ENCODE assay signal across 26 cellular contexts in genomic region chr9:130977811-130978221, GRCh38. TPM values are rescaled to one million over a fixed set of nuclear protein-coding genes. Genes with fewer than 3 reads are reported as not detected.
"Had no signal": no experiment of that assay in that cellular context is flagged by ENCODE, and none has a peak within 500 bp of the region (broad histone marks: within the 10 kb centered on the region; RNA-seq: fewer than 3 reads in every experiment).

No MANE protein-coding gene starts in this region.

- H3K9me3 ChIP-seq: lower lobe of right lung, psoas muscle, sigmoid colon, thoracic aorta, transverse colon had no signal

- ATAC-seq: left lobe of liver; lower lobe of right lung; natural killer cell; psoas muscle; stimulated activated naive B cell treated with anti-CD40 and anti-IgM and Interleukin-4, amounts not matched to agents 10 μg/mL and 1 μg/mL and 100 μg/mL, for 72 hours; stimulated activated naive CD8-positive, alpha-beta T cell treated with anti-CD3 and anti-CD28 coated beads, Interleukin-15, amount 100 ng/mL, for 72 hours had no signal

- H3K9me3 Mint-ChIP-seq: memory B cell; mesothelial cell of epicardium; natural killer cell; neural crest cell; stimulated activated naive B cell treated with anti-CD40 and anti-IgM and Interleukin-4, amounts not matched to agents 10 μg/mL and 1 μg/mL and 100 μg/mL, for 72 hours; stimulated activated naive CD8-positive, alpha-beta T cell treated with anti-CD3 and anti-CD28 coated beads, Interleukin-15, amount 100 ng/mL, for 72 hours had no signal

- H3K36me3 ChIP-seq: lower lobe of right lung, sigmoid colon, thoracic aorta, transverse colon had no signal

- H3K4me3 ChIP-seq: dorsolateral prefrontal cortex, lower lobe of right lung, psoas muscle, sigmoid colon, skin epidermis, thoracic aorta, transverse colon had no signal

- H3K4me3 Mint-ChIP-seq: memory B cell; mesothelial cell of epicardium; natural killer cell; neural crest cell; stimulated activated naive B cell treated with anti-CD40 and anti-IgM and Interleukin-4, amounts not matched to agents 10 μg/mL and 1 μg/mL and 100 μg/mL, for 72 hours; stimulated activated naive CD8-positive, alpha-beta T cell treated with anti-CD3 and anti-CD28 coated beads, Interleukin-15, amount 100 ng/mL, for 72 hours had no signal

- H3K27ac Mint-ChIP-seq: memory B cell; mesothelial cell of epicardium; natural killer cell; stimulated activated naive B cell treated with anti-CD40 and anti-IgM and Interleukin-4, amounts not matched to agents 10 μg/mL and 1 μg/mL and 100 μg/mL, for 72 hours; stimulated activated naive CD8-positive, alpha-beta T cell treated with anti-CD3 and anti-CD28 coated beads, Interleukin-15, amount 100 ng/mL, for 72 hours had no signal

- H3K4me1 ChIP-seq: lower lobe of right lung, psoas muscle, sigmoid colon, transverse colon had no signal

- DNase-seq: cortex of kidney; dorsolateral prefrontal cortex; effector CD8-positive, alpha-beta T cell; foreskin melanocyte; head of caudate nucleus; hypothalamus; kidney glomerular epithelial cell; lower lobe of right lung; natural killer cell; occipital lobe; psoas muscle; retina; sigmoid colon; stimulated activated CD4-positive, alpha-beta T cell treated with anti-CD3 and anti-CD28 coated beads, Interleukin-2, amount 100 ng/mL, for 24 hours; stimulated activated CD4-positive, alpha-beta T cell treated with anti-CD3 and anti-CD28 coated beads, Interleukin-4, amount 100 ng/mL, for 4 hours; stimulated activated naive B cell treated with anti-CD40 and anti-IgM and Interleukin-4, amounts not matched to agents 10 μg/mL and 1 μg/mL and 100 μg/mL, for 72 hours; stimulated activated naive CD8-positive, alpha-beta T cell treated with anti-CD3 and anti-CD28 coated beads, Interleukin-15, amount 100 ng/mL, for 72 hours; transverse colon had no signal

- H3K4me1 Mint-ChIP-seq: memory B cell; mesothelial cell of epicardium; natural killer cell; stimulated activated naive B cell treated with anti-CD40 and anti-IgM and Interleukin-4, amounts not matched to agents 10 μg/mL and 1 μg/mL and 100 μg/mL, for 72 hours; stimulated activated naive CD8-positive, alpha-beta T cell treated with anti-CD3 and anti-CD28 coated beads, Interleukin-15, amount 100 ng/mL, for 72 hours had no signal

- FAIRE-seq: islet of Langerhans had no signal

- H3K27ac ChIP-seq: dorsolateral prefrontal cortex, lower lobe of right lung, psoas muscle, sigmoid colon, skin epidermis, thoracic aorta, transverse colon had no signal

- H3K36me3 Mint-ChIP-seq: memory B cell; mesothelial cell of epicardium; natural killer cell; stimulated activated naive B cell treated with anti-CD40 and anti-IgM and Interleukin-4, amounts not matched to agents 10 μg/mL and 1 μg/mL and 100 μg/mL, for 72 hours had no signal

RNA-seq across cellular contexts. Expression of gene LAMC3, which starts 31.2 kb away (rescaled TPM):
- total RNA-seq: natural killer cell had no signal

RNA-seq across cellular contexts. Expression of gene FIBCD1, which starts 38.8 kb away (rescaled TPM):
- total RNA-seq: left lobe of liver, natural killer cell, psoas muscle, thoracic aorta, ureter had no signal
